18 cellular contexts compared by ENCODE assay signal in the genomic region with DNA sequence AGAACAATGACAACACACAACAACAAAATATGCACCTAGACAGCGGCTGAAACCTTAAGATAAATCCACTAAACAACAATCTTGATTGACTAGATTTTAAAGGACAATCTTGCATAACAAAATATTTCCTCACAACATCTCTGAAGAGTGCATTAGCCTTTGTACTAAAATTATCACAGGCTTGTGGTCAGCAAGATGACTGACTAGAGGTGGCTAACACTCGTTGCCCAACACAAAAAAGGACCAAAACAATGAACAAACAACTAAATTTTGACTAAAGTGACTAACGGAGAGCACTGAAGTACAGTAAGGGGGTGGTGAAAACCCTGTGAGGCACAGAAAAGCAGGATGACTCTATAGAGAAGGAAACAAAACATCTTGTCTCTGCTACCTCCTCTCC.
A peak's percentile ranks its signal among the peaks of the same experiment; 100 is the strongest.
DNase-seq lines count a peak whose midpoint lies in the region; ATAC-seq and TF ChIP-seq lines count a peak whose summit lies in the region.
"Had no signal": no experiment of that assay in that cellular context is flagged by ENCODE, and none has a peak within 500 bp of the region (broad histone marks: within the 10 kb centered on the region; RNA-seq: fewer than 3 reads in every experiment).

No MANE protein-coding gene starts in this region.

- no peak overlapping the region for H3K9ac ChIP-seq in mammary epithelial cell (ENCODE audit: insufficient read depth, low read length)

- no peaks in the 10 kb centered on the region for H3K4me1 Mint-ChIP-seq in MCF 10A (ENCODE audit: insufficient read depth, unreplicated experiment)

- TF ChIP-seq POLR2A in gastrocnemius medialis (IDR thresholded peaks at IDR 0.05) = no peak

- in situ Hi-C loops in mammary epithelial cell (cut with MboI; ENCODE audit: low sequenced_read_pairs in 2 of 2) = no loop called here
- in situ Hi-C loops in gastrocnemius medialis (cut with MboI; ENCODE audit: low sequenced_read_pairs in 4 of 4) = no loop called here

- intact Hi-C loops in MCF 10A (cut with micrococcal nuclease) = no loop called here
- intact Hi-C loops in mammary epithelial cell (cut with micrococcal nuclease) = no loop called here
- intact Hi-C loops in gastrocnemius medialis (cut with DNase I; ENCODE audit: low total_unique reads) = loop anchor here (10.0 kb wide), 1 partner anchor 90 kb away; no protein-coding TSS in a partner anchor

- peaks cover 42% of the 10 kb centered on the region for H3K9me3 Mint-ChIP-seq in MCF 10A (ENCODE audit: unreplicated experiment)

- H3K27ac Mint-ChIP-seq in MCF 10A (ENCODE audit: low read depth, unreplicated experiment) = no peak overlapping the region
- H3K27ac Mint-ChIP-seq: CD8-positive, alpha-beta T cell had no signal

- CTCF ChIA-PET in MCF 10A (lab: Yijun Ruan, JAX) (no interaction called here), mammary epithelial cell (lab: Charles Lee; ENCODE audit: low non-redundant PET) (no interaction called here)

- no peak overlapping the region for H3K27ac ChIP-seq in mammary epithelial cell (ENCODE audit: insufficient read depth, low read depth, low read length)
- peak overlapping the region; percentile 5 for H3K27ac ChIP-seq in layer of hippocampus (ENCODE audit: low read depth, low read length)
- peak overlapping the region in 1 of 4 donors; percentile 63 for H3K27ac ChIP-seq in gastrocnemius medialis
- H3K27ac ChIP-seq: 22Rv1, A549 had no signal

- no peaks in the 10 kb centered on the region for H4K20me1 ChIP-seq in mammary epithelial cell (ENCODE audit: insufficient read depth, low read length)

- no peaks in the 10 kb centered on the region for H3K4me1 ChIP-seq in mammary epithelial cell (ENCODE audit: insufficient read depth, low read length)
- H3K4me1 ChIP-seq in gastrocnemius medialis = peaks cover 0 to 10% of the 10 kb centered on the region in 2 donors
- H3K4me1 ChIP-seq: A549 had no signal

- dilution Hi-C loops in mammary epithelial cell (cut with HindIII; ENCODE audit: low sequenced_read_pairs) = no loop called here

- H3K4me3 Mint-ChIP-seq in MCF 10A (ENCODE audit: unreplicated experiment) = no peak overlapping the region
- H3K4me3 Mint-ChIP-seq: CD8-positive, alpha-beta T cell had no signal

- H3K27me3 ChIP-seq in mammary epithelial cell (ENCODE audit: insufficient read depth, low read length) (no peaks in the 10 kb centered on the region), layer of hippocampus (ENCODE audit: control insufficient read depth, insufficient read depth, low read length) (no peaks in the 10 kb centered on the region), gastrocnemius medialis (no peaks in the 10 kb centered on the region)

- H3K9me3 ChIP-seq in mammary epithelial cell (replicated peaks; ENCODE audit: insufficient read depth, low read length) (no peaks in the 10 kb centered on the region), gastrocnemius medialis (no peaks in the 10 kb centered on the region)
- H3K9me3 ChIP-seq: A549 had no signal

- H3K4me3 ChIP-seq in mammary epithelial cell (replicated peaks in 1 of 3; ENCODE audit: insufficient read depth in 1 of 3, low read depth in 2 of 3, low read length in 3 of 3) = no peak overlapping the region
- no peak overlapping the region for H3K4me3 ChIP-seq in gastrocnemius medialis
- H3K4me3 ChIP-seq: A549, GM12878, K562 had no signal

- BruUV-seq in MCF 10A (replicated peaks; lab: Mats Ljungman, UMichigan) = no TSS peak
- BruUV-seq in mammary epithelial cell (replicated peaks; lab: Mats Ljungman, UMichigan) = no TSS peak

- POLR2A ChIA-PET in MCF 10A (lab: Yijun Ruan, JAX) = no interaction called here

- peak; percentile 78 to 84 for ATAC-seq in gastrocnemius medialis
- ATAC-seq: A549; CD8-positive, alpha-beta T cell; GM12878; K562 had no signal

- TF ChIP-seq CTCF in MCF 10A (IDR thresholded peaks at IDR 0.05; ENCODE audit: unreplicated experiment) = no peak
- no peak for TF ChIP-seq CTCF in mammary epithelial cell (conservative IDR thresholded peaks at IDR 0.05 in 1 of 2, IDR thresholded peaks at IDR 0.05 in 1 of 2; ENCODE audit: extremely low read depth in 1 of 2, insufficient read depth in 1 of 2, low read depth in 1 of 2, low read length in 2 of 2)
- no peak for TF ChIP-seq CTCF in gastrocnemius medialis (IDR thresholded peaks at IDR 0.05 in 4 of 5, conservative IDR thresholded peaks at IDR 0.05 in 1 of 5)

- no peaks in the 10 kb centered on the region for H3K36me3 Mint-ChIP-seq in MCF 10A (ENCODE audit: insufficient read depth, unreplicated experiment)
- H3K36me3 Mint-ChIP-seq: CD8-positive, alpha-beta T cell had no signal

- H3K36me3 ChIP-seq in mammary epithelial cell (ENCODE audit: insufficient read depth, low read length) = no peaks in the 10 kb centered on the region
- no peaks in the 10 kb centered on the region for H3K36me3 ChIP-seq in gastrocnemius medialis

- DNase-seq in MCF 10A (ENCODE audit: unreplicated experiment) (peak; percentile 36), mammary epithelial cell (no peak), gastrocnemius medialis (no peak), NCI-H1105 treated with DMSO at 0.1 percent for 48 hours (lab: John Stamatoyannopoulos, UW) (no peak), NCI-H526 treated with DMSO at 0.1 percent for 48 hours (lab: John Stamatoyannopoulos, UW) (no peak), pons (ENCODE audit: low spot score) (no peak)
- DNase-seq: AML-193; Calu3; CD8-positive, alpha-beta T cell; DMS79 treated with DMSO at 0.1 percent for 48 hours; GF-D8; HCEC 1CT; IMR-90 had no signal

- no peaks in the 10 kb centered on the region for H3K27me3 Mint-ChIP-seq in MCF 10A (ENCODE audit: insufficient read depth, unreplicated experiment)

- no peak overlapping the region for H2AFZ ChIP-seq in mammary epithelial cell (ENCODE audit: low read depth, low read length)

- H3K79me2 ChIP-seq in mammary epithelial cell (ENCODE audit: insufficient read depth, low read length) = no peaks in the 10 kb centered on the region

- H3K4me2 ChIP-seq in mammary epithelial cell (ENCODE audit: insufficient read depth, low read depth, low read length) = no peak overlapping the region
- H3K4me2 ChIP-seq: A549 had no signal

- 30% methylated on average over 3 of the region's 3 CpGs for WGBS in mammary epithelial cell (ENCODE audit: low coverage, missing lambda C conversion rate)
